ENCODE assay signal across 1 cellular context in genomic region chr15:60993008-60993407, GRCh38.
TF ChIP-seq lines count a peak whose summit lies in the region.

No MANE protein-coding gene starts in this region.

TF ChIP-seq in endothelial cell of umbilical vein, 7 proteins besides CTCF, POLR2A, EP300 and RAD21 (continued from another document):
- TF ChIP-seq MAX (IDR thresholded peaks at IDR 0.05; ENCODE audit: insufficient read depth, insufficient read length), result no peak
